ENCODE assay signal across 30 cellular contexts in the genomic region with DNA sequence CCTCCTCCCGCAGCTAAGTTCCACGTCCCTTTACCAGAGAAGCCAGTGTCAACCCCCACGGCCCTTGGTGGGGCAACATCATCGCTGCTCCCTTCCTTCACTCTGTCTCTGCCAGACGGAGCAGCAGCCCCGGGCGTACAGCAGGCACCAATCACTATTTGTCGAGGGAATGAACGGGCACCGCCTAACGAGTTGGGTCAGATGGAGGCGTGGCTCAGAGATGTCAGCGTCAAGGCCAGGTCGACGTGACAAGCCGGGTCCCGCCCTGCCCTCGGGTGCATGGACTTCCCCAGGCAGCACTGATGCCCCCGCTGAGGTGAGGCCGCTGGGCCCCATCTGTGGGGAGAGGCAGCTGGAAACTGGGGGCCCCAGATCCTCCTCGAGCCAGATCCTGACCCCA. TPM values are rescaled to one million over a fixed set of nuclear protein-coding genes. Genes with fewer than 3 reads are reported as not detected.
DNase-seq lines count a peak whose midpoint lies in the region; ATAC-seq and TF ChIP-seq lines count a peak whose summit lies in the region.
"Had no signal": no experiment of that assay in that cellular context is flagged by ENCODE, and none has a peak within 500 bp of the region (broad histone marks: within the 10 kb centered on the region; RNA-seq: fewer than 3 reads in every experiment).

No MANE protein-coding gene starts in this region.

- in situ Hi-C loops in T47D (cut with HindIII; ENCODE audit: low pct_unique_long_range_greater_than_20kb, low sequenced_read_pairs), result no loop called here

- peaks cover 0 to 11% of the 10 kb centered on the region in 2 donors for H3K27me3 ChIP-seq in breast epithelium

- H3K4me1 ChIP-seq in breast epithelium, result no peaks in the 10 kb centered on the region
- H3K4me1 ChIP-seq: parathyroid adenoma had no signal

- peak; percentile 61 for ATAC-seq in left colon
- no peak for ATAC-seq in GM21367 (IDR thresholded peaks at IDR 0.05; ENCODE audit: unreplicated experiment)
- ATAC-seq: activated naive CD4-positive, alpha-beta T cell treated with anti-CD3 and anti-CD28 coated beads, Interleukin-2, amount 50 U/mL, for 72 hours; left cardiac atrium had no signal

- H3K9me3 ChIP-seq in breast epithelium, result no peaks in the 10 kb centered on the region
- H3K9me3 ChIP-seq: tibial nerve had no signal

- no peaks in the 10 kb centered on the region for H3K36me3 ChIP-seq in breast epithelium
- H3K36me3 ChIP-seq: tibial nerve had no signal

- H3K27ac ChIP-seq in breast epithelium, result no peak overlapping the region
- H3K27ac ChIP-seq: parathyroid adenoma, tibial nerve, VCaP had no signal

- TF ChIP-seq POLR2A in breast epithelium (IDR thresholded peaks at IDR 0.05), result no peak

- no peak for TF ChIP-seq CTCF in breast epithelium (IDR thresholded peaks at IDR 0.05)

- DNase-seq in T47D (ENCODE audit: low read depth in 1 of 2, low spot score in 1 of 2) (peak; percentile 97 to 98), breast epithelium (ENCODE audit: low spot score in 2 of 2) (no peak), RPMI7951 (ENCODE audit: low read depth) (peak; percentile 38), left colon (peak in 1 of 2 donors; percentile 49), cortex of kidney (lab: John Stamatoyannopoulos, UW) (no peak), nucleus accumbens (lab: John Stamatoyannopoulos, UW) (no peak), medulla oblongata (ENCODE audit: extremely low spot score) (no peak)
- DNase-seq: activated CD4-positive, alpha-beta T cell treated with anti-CD3 and anti-CD28 coated beads for 48 hours; activated CD8-positive, alpha-beta memory T cell treated with anti-CD3 and anti-CD28 coated beads for 24 hours; activated effector memory CD4-positive, alpha-beta T cell treated with Interleukin-2 at 50 U/mL for 16 hours; CD4-positive, alpha-beta memory T cell; DMS 273 treated with DMSO at 0.1 percent for 48 hours; effector CD4-positive, alpha-beta T cell; immature natural killer cell; KG1; left cardiac atrium; mammary epithelial cell; NCI-H1092 treated with DMSO at 0.1 percent for 48 hours; NCI-H1694 treated with DMSO at 0.1 percent for 48 hours; NCI-H446; NCI-H82; stimulated activated CD4-positive, alpha-beta T cell treated with anti-CD3 and anti-CD28 coated beads, Interleukin-12 subunit alpha, Interleukin-12 subunit beta, amount 100 ng/mL, for 4 hours; stimulated activated CD4-positive, alpha-beta T cell treated with anti-CD3 and anti-CD28 coated beads, Interleukin-2, amount 100 ng/mL, for 48 hours; T-helper 9 cell had no signal

- intact Hi-C loops in breast epithelium (cut with DNase I; ENCODE audit: low total_unique reads) (no loop called here), left colon (cut with DNase I, micrococcal nuclease) (no loop called here)

- H3K4me3 ChIP-seq in breast epithelium, result no peak overlapping the region
- H3K4me3 ChIP-seq: tibial nerve had no signal

RNA-seq across cellular contexts. Expression of a gene that starts 50.0 kb away (rescaled TPM):
- total RNA-seq in breast epithelium, result 1 to 10 TPM in 1 of 3 donors, under 1 TPM in 2; 0.64 to 2.3 (median 0.88) TPM
- not detected in 2 replicates for total RNA-seq in RPMI7951 (2014; rRNA removed; shearing (Covaris generic))
- 10 to 100 TPM; 10.5 to 15.7 TPM for total RNA-seq in left colon
- total RNA-seq: MCF 10A had no signal

Comparison
In these comparisons a context has a peak if more than half of its experiments do, and no peak if none do; other contexts are left out.
1. DNase-seq: peak in T47D (2 of 2) and RPMI7951 (single experiment); none in breast epithelium (0 of 2), cortex of kidney (single experiment), nucleus accumbens (0 of 56) and medulla oblongata (single experiment).